Comparison of ENCODE assay signal across 22 cellular contexts in the genomic region with DNA sequence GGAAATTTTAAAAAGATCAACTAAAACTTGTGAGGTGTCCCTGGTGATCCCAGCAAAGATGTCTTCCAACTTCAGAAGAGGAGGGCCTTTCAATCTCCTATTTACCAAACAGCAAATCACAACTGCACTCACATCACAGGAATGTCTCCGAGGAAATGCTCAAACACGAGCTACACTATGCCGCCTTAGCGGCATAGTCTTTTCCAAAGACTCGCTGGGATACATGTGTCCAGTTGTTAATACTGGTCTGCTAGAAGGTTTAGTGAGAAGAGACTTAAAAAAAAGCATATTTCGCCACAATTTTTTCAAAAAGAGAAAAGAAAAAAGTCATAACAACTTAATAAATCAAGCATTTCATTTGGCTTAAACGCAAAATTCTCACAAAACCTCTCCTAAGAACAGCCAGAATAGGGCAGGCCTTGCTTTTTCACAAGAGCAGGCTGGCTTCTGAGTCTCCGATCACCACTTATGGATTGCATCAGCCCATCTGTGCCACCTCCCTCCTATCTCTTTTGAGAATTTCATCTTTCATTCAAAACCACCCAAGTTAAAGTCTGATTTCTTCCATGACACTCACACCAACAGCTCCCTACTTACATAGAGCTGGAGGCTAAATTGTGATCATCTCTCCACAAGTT.
DNase-seq lines count a peak whose midpoint lies in the region; ATAC-seq and TF ChIP-seq lines count a peak whose summit lies in the region.
"Had no signal": no experiment of that assay in that cellular context is flagged by ENCODE, and none has a peak within 500 bp of the region (broad histone marks: within the 10 kb centered on the region; RNA-seq: fewer than 3 reads in every experiment).

No MANE protein-coding gene starts in this region.

- CTCF ChIA-PET in WTC11 (lab: Charles Lee), result interaction anchor here (2.4 kb wide), 1 partner anchor 17 kb away, joined by 10 read pairs; no protein-coding TSS in a partner anchor

- no peak for ATAC-seq in WTC11
- no peak for ATAC-seq in GM18505 (IDR thresholded peaks at IDR 0.05; ENCODE audit: unreplicated experiment)
- no peak for ATAC-seq in HG02798 (IDR thresholded peaks at IDR 0.05; ENCODE audit: poor library complexity, unreplicated experiment)
- ATAC-seq: gastroesophageal sphincter had no signal

- H3K36me3 Mint-ChIP-seq in WTC11, result peaks cover 24% of the 10 kb centered on the region

- POLR2A ChIA-PET in WTC11 (lab: Charles Lee), result interaction anchor here (0.6 kb wide), 1 partner anchor 48 kb away, joined by 5 read pairs; no protein-coding TSS in a partner anchor

- H4K20me1 ChIP-seq in GM23248 (ENCODE audit: insufficient read depth), result no peaks in the 10 kb centered on the region
- peaks cover 7% of the 10 kb centered on the region for H4K20me1 ChIP-seq in smooth muscle cell (ENCODE audit: low read depth)

- no peak overlapping the region for H3K4me3 ChIP-seq in GM23248
- H3K4me3 ChIP-seq in fibroblast of mammary gland (ENCODE audit: control insufficient read depth, low read depth, low read length), result no peak overlapping the region
- H3K4me3 ChIP-seq in smooth muscle cell, result no peak overlapping the region
- H3K4me3 ChIP-seq: adrenal gland, gastroesophageal sphincter, lung, Peyer's patch had no signal

- no peaks in the 10 kb centered on the region for H3K27me3 Mint-ChIP-seq in WTC11 (ENCODE audit: low read depth)
- H3K27me3 Mint-ChIP-seq: activated CD4-positive, alpha-beta T cell treated with anti-CD3 and anti-CD28 coated beads, Interleukin-2, amount 10 ng/mL, durations not matched to agents 24 days and 14 days had no signal

- no peaks in the 10 kb centered on the region for H3K36me3 ChIP-seq in GM23248 (ENCODE audit: low read depth)
- no peaks in the 10 kb centered on the region for H3K36me3 ChIP-seq in smooth muscle cell (ENCODE audit: low read depth)
- H3K36me3 ChIP-seq: adrenal gland, Peyer's patch had no signal

- peak overlapping the region; percentile 77 for H3K27ac Mint-ChIP-seq in WTC11
- H3K27ac Mint-ChIP-seq: activated CD4-positive, alpha-beta T cell treated with anti-CD3 and anti-CD28 coated beads, Interleukin-2, amount 10 ng/mL, durations not matched to agents 24 days and 14 days; HFFc6 had no signal

- H3K27me3 ChIP-seq in GM23248 (replicated peaks; ENCODE audit: insufficient read depth), result no peaks in the 10 kb centered on the region
- H3K27me3 ChIP-seq in smooth muscle cell (ENCODE audit: low read depth), result no peaks in the 10 kb centered on the region
- H3K27me3 ChIP-seq: adrenal gland, gastroesophageal sphincter, Peyer's patch had no signal

- H3K4me3 Mint-ChIP-seq in WTC11, result no peak overlapping the region
- H3K4me3 Mint-ChIP-seq: activated CD4-positive, alpha-beta T cell treated with anti-CD3 and anti-CD28 coated beads, Interleukin-2, amount 10 ng/mL, durations not matched to agents 24 days and 14 days; HFFc6; neural crest cell had no signal

- peaks cover 30% of the 10 kb centered on the region for H3K4me1 Mint-ChIP-seq in WTC11

- H3K27ac ChIP-seq in GM23248 (peak overlapping the region; percentile 40), smooth muscle cell (ENCODE audit: low read depth) (peak overlapping the region; percentile 34)
- H3K27ac ChIP-seq: adrenal gland, C4-2B, gastroesophageal sphincter, Peyer's patch had no signal

- no peak overlapping the region for H3K4me2 ChIP-seq in GM23248 (ENCODE audit: unreplicated experiment)
- H3K4me2 ChIP-seq in smooth muscle cell, result no peak overlapping the region
- H3K4me2 ChIP-seq: SK-N-SH had no signal

- H3K9ac ChIP-seq in GM23248, result peak overlapping the region; percentile 35; the same call in 1 of the 2 replicates
- no peak overlapping the region for H3K9ac ChIP-seq in smooth muscle cell (ENCODE audit: low read depth)
- H3K9ac ChIP-seq: SK-N-SH had no signal

- H3K4me1 ChIP-seq in GM23248 (ENCODE audit: insufficient read depth) (0 out of 2 replicates have a peak, but pooled peaks cover 9% of the 10 kb centered on the region), smooth muscle cell (ENCODE audit: low read depth) (no peaks in the 10 kb centered on the region)
- H3K4me1 ChIP-seq: adrenal gland, gastroesophageal sphincter, Peyer's patch had no signal

- no peak for TF ChIP-seq POLR2A in GM18505 (IDR thresholded peaks at IDR 0.05; ENCODE audit: borderline replicate concordance, extremely low read depth, insufficient read depth, insufficient read length)

- H3F3A ChIP-seq in GM23248 (ENCODE audit: insufficient read depth), result no peaks in the 10 kb centered on the region
- H3F3A ChIP-seq in smooth muscle cell (ENCODE audit: low read depth), result peaks cover 5% of the 10 kb centered on the region

- H3K79me2 ChIP-seq in GM23248 (ENCODE audit: insufficient read depth) (peaks cover 44% of the 10 kb centered on the region), smooth muscle cell (ENCODE audit: low read depth) (peaks cover 29% of the 10 kb centered on the region)

- 41 to 55% methylated on average over 8 of the region's 8 CpGs for WGBS in GM23248 (ENCODE audit: low coverage in 1 of 2, low lambda C conversion rate in 2 of 2, missing lambda C conversion rate in 2 of 2), 2 experiments
- 88% methylated on average over 8 of the region's 8 CpGs for WGBS in smooth muscle cell (ENCODE audit: low lambda C conversion rate)

- in situ Hi-C loops in GM23248 (cut with MboI), result no loop called here

- H3K9me2 ChIP-seq in GM23248 (ENCODE audit: insufficient read depth), result no peaks in the 10 kb centered on the region
- H3K9me2 ChIP-seq: SK-N-SH had no signal

- DNase-seq in GM23248 (peak; percentile 47), WTC11 (ENCODE audit: low spot score) (no peak), fibroblast of mammary gland (ENCODE audit: low read depth) (peak; percentile 50), smooth muscle cell (lab: John Stamatoyannopoulos, UW; ENCODE audit: unreplicated experiment) (no peak), dermis blood vessel endothelial cell (no peak)
- DNase-seq: activated CD4-positive, alpha-beta T cell treated with anti-CD3 and anti-CD28 coated beads, Interleukin-2, amount 10 ng/mL, durations not matched to agents 24 days and 14 days; adrenal gland; DND-41; HFFc6; KBM-7; NCI-H1092 treated with DMSO at 0.1 percent for 48 hours; NCI-H2171 treated with DMSO at 0.1 percent for 48 hours; NCI-H82; Peyer's patch; SK-N-SH; substantia nigra had no signal

- peaks cover 6% of the 10 kb centered on the region; the same call in 1 of the 2 replicates for H3K9me3 Mint-ChIP-seq in WTC11
- H3K9me3 Mint-ChIP-seq: activated CD4-positive, alpha-beta T cell treated with anti-CD3 and anti-CD28 coated beads, Interleukin-2, amount 10 ng/mL, durations not matched to agents 24 days and 14 days; HFFc6; neural crest cell had no signal

- TF ChIP-seq CTCF in WTC11 (IDR thresholded peaks at IDR 0.05) (no peak), fibroblast of mammary gland (conservative IDR thresholded peaks at IDR 0.05; ENCODE audit: control insufficient read depth, insufficient read depth, low read depth, low read length) (no peak), smooth muscle cell (IDR thresholded peaks at IDR 0.05; ENCODE audit: borderline replicate concordance, insufficient read depth, poor library complexity, severe bottlenecking) (no peak)

- H3K9me3 ChIP-seq in GM23248 (ENCODE audit: low read depth) (no peaks in the 10 kb centered on the region), smooth muscle cell (replicated peaks; ENCODE audit: low read depth) (no peaks in the 10 kb centered on the region)
- H3K9me3 ChIP-seq: adrenal gland, gastroesophageal sphincter, Peyer's patch, SK-N-SH had no signal

- no peak overlapping the region for H2AFZ ChIP-seq in GM23248
- H2AFZ ChIP-seq in smooth muscle cell (ENCODE audit: low read depth), result no peak overlapping the region

TF ChIP-seq in WTC11, 78 proteins besides CTCF, POLR2A, EP300 and RAD21 (continues in another document):
- TF ChIP-seq JAZF1 (CRISPR knock-in tag; IDR thresholded peaks at IDR 0.05), result no peak
- no peak for TF ChIP-seq NFE2L1 (CRISPR knock-in tag; IDR thresholded peaks at IDR 0.05)
- TF ChIP-seq NFYB (CRISPR knock-in tag; conservative IDR thresholded peaks at IDR 0.05; ENCODE audit: low read depth), result no peak
- TF ChIP-seq, protein P1, sequence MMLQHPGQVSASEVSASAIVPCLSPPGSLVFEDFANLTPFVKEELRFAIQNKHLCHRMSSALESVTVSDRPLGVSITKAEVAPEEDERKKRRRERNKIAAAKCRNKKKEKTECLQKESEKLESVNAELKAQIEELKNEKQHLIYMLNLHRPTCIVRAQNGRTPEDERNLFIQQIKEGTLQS (CRISPR knock-in tag; conservative IDR thresholded peaks at IDR 0.05), result no peak
- TF ChIP-seq, protein P2, sequence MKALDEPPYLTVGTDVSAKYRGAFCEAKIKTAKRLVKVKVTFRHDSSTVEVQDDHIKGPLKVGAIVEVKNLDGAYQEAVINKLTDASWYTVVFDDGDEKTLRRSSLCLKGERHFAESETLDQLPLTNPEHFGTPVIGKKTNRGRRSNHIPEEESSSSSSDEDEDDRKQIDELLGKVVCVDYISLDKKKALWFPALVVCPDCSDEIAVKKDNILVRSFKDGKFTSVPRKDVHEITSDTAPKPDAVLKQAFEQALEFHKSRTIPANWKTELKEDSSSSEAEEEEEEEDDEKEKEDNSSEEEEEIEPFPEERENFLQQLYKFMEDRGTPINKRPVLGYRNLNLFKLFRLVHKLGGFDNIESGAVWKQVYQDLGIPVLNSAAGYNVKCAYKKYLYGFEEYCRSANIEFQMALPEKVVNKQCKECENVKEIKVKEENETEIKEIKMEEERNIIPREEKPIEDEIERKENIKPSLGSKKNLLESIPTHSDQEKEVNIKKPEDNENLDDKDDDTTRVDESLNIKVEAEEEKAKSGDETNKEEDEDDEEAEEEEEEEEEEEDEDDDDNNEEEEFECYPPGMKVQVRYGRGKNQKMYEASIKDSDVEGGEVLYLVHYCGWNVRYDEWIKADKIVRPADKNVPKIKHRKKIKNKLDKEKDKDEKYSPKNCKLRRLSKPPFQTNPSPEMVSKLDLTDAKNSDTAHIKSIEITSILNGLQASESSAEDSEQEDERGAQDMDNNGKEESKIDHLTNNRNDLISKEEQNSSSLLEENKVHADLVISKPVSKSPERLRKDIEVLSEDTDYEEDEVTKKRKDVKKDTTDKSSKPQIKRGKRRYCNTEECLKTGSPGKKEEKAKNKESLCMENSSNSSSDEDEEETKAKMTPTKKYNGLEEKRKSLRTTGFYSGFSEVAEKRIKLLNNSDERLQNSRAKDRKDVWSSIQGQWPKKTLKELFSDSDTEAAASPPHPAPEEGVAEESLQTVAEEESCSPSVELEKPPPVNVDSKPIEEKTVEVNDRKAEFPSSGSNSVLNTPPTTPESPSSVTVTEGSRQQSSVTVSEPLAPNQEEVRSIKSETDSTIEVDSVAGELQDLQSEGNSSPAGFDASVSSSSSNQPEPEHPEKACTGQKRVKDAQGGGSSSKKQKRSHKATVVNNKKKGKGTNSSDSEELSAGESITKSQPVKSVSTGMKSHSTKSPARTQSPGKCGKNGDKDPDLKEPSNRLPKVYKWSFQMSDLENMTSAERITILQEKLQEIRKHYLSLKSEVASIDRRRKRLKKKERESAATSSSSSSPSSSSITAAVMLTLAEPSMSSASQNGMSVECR (CRISPR knock-in tag; IDR thresholded peaks at IDR 0.05; ENCODE audit: borderline replicate concordance), result no peak

Comparison
In these comparisons a context has a peak if more than half of its experiments do, and no peak if none do; other contexts are left out.
1. DNase-seq: peak in GM23248 (single experiment) and fibroblast of mammary gland (single experiment); none in WTC11 (single experiment), smooth muscle cell (single experiment) and dermis blood vessel endothelial cell (single experiment).